24 cellular contexts compared by ENCODE assay signal in genomic region chr7:69632280-69632679, GRCh38. TPM values are rescaled to one million over a fixed set of nuclear protein-coding genes. Genes with fewer than 3 reads are reported as not detected.
DNase-seq lines count a peak whose midpoint lies in the region; ATAC-seq, FAIRE-seq and TF ChIP-seq lines count a peak whose summit lies in the region.
"Had no signal": no experiment of that assay in that cellular context is flagged by ENCODE, and none has a peak within 500 bp of the region (broad histone marks: within the 10 kb centered on the region; RNA-seq: fewer than 3 reads in every experiment).

No MANE protein-coding gene starts in this region.

- no TSS peak for BruUV-seq in HepG2 (replicated peaks; lab: Mats Ljungman, UMichigan)
- BruUV-seq in K562 (replicated peaks; lab: Mats Ljungman, UMichigan): no TSS peak

- H3K79me2 ChIP-seq in HepG2 (ENCODE audit: insufficient read depth, low read length): no peaks in the 10 kb centered on the region
- H3K79me2 ChIP-seq in K562 (ENCODE audit: control insufficient read depth, insufficient read depth, low read length): no peaks in the 10 kb centered on the region

- POLR2A ChIA-PET in HepG2 (lab: Yijun Ruan, JAX) (no interaction called here), K562 (lab: Yijun Ruan, JAX) (no interaction called here)

- H3K9me3 Mint-ChIP-seq in stimulated activated memory B cell treated with anti-CD40 and anti-IgM and Interleukin-4, amounts not matched to agents 10 μg/mL and 1 μg/mL and 100 μg/mL, for 72 hours: no peaks in the 10 kb centered on the region
- H3K9me3 Mint-ChIP-seq: CD14-positive monocyte; CD4-positive, alpha-beta T cell; CD8-positive, alpha-beta memory T cell had no signal

- WGBS in HepG2 (ENCODE audit: low lambda C conversion rate): 6% methylated on average over 3 of the region's 3 CpGs
- WGBS in right lobe of liver (ENCODE audit: insufficient coverage, low coverage, low lambda C conversion rate, missing lambda C conversion rate): 81% methylated on average over 3 of the region's 3 CpGs
- WGBS in K562 (ENCODE audit: insufficient coverage, low coverage, missing lambda C conversion rate): 0% methylated on average over 3 of the region's 3 CpGs

- no peaks in the 10 kb centered on the region for H3K9me1 ChIP-seq in K562 (ENCODE audit: control insufficient read depth, insufficient read depth, low read length)

- no peak overlapping the region for H3K4me3 ChIP-seq in HepG2 (replicated peaks in 1 of 3; ENCODE audit: insufficient read depth in 1 of 3, low read depth in 2 of 3, low read length in 3 of 3)
- no peak overlapping the region for H3K4me3 ChIP-seq in right lobe of liver
- H3K4me3 ChIP-seq in K562: no peak overlapping the region
- H3K4me3 ChIP-seq: A549; BLaER1 treated with 17β-estradiol and CSF1 and Interleukin-3, amounts not matched to agents 10 nM and 100 nM; GM12878 had no signal

- TF ChIP-seq CTCF in HepG2 (CRISPR knock-in tag; IDR thresholded peaks at IDR 0.05) (no peak), right lobe of liver (IDR thresholded peaks at IDR 0.05) (no peak), K562 (IDR thresholded peaks at IDR 0.05 in 2 of 3, conservative IDR thresholded peaks at IDR 0.05 in 1 of 3; ENCODE audit: insufficient read depth in 2 of 3, low read depth in 1 of 3, low read length in 3 of 3) (no peak)

- in situ Hi-C loops in HepG2 (cut with HindIII; ENCODE audit: extremely low pct_ligation_motif_present, low pct_unique_long_range_greater_than_20kb): no loop called here
- in situ Hi-C loops in K562 (cut with MboI): no loop called here

- H3K4me3 Mint-ChIP-seq in stimulated activated memory B cell treated with anti-CD40 and anti-IgM and Interleukin-4, amounts not matched to agents 10 μg/mL and 1 μg/mL and 100 μg/mL, for 72 hours: no peak overlapping the region
- H3K4me3 Mint-ChIP-seq: CD14-positive monocyte; CD4-positive, alpha-beta T cell; CD8-positive, alpha-beta memory T cell had no signal

- ATAC-seq in HepG2 (no peak), right lobe of liver (no peak), K562 (no peak), GM19455 (IDR thresholded peaks at IDR 0.05; ENCODE audit: unreplicated experiment) (no peak), SK-N-SH treated with all-trans-retinoic acid at 6 μM for 48 hours (no peak)
- no peak for ATAC-seq in stimulated activated memory B cell treated with anti-CD40 and anti-IgM and Interleukin-4, amounts not matched to agents 10 μg/mL and 1 μg/mL and 100 μg/mL, for 72 hours
- ATAC-seq: A549, GM12878 had no signal

- no peaks in the 10 kb centered on the region for H3K36me3 ChIP-seq in HepG2 (replicated peaks in 1 of 2; ENCODE audit: control insufficient read depth in 1 of 2, insufficient read depth in 2 of 2, low read length in 2 of 2)
- no peaks in the 10 kb centered on the region for H3K36me3 ChIP-seq in right lobe of liver
- H3K36me3 ChIP-seq in K562 (ENCODE audit: control insufficient read depth, insufficient read depth, low read length): no peaks in the 10 kb centered on the region
- H3K36me3 ChIP-seq: BE2C had no signal

- CTCF ChIA-PET in HepG2 (lab: Yijun Ruan, JAX; ENCODE audit: low intra/inter-chr PET ratio, low total read pairs) (no interaction called here), K562 (lab: Yijun Ruan, JAX; ENCODE audit: low intra/inter-chr PET ratio) (no interaction called here)

- intact Hi-C loops in HepG2 (cut with micrococcal nuclease; ENCODE audit: unreplicated experiment): no loop called here
- intact Hi-C loops in right lobe of liver (cut with DNase I): no loop called here
- intact Hi-C loops in K562 (cut with micrococcal nuclease): no loop called here

- TF ChIP-seq RAD21 in HepG2 (CRISPR knock-in tag; IDR thresholded peaks at IDR 0.05) (no peak), K562 (CRISPR knock-in tag; conservative IDR thresholded peaks at IDR 0.05 in 1 of 2, IDR thresholded peaks at IDR 0.05 in 1 of 2) (no peak)

- H3K4me1 ChIP-seq in HepG2 (ENCODE audit: insufficient read depth, low read length) (no peaks in the 10 kb centered on the region), right lobe of liver (no peaks in the 10 kb centered on the region), K562 (replicated peaks in 1 of 2; ENCODE audit: control insufficient read depth in 2 of 2, insufficient read depth in 2 of 2, low read length in 2 of 2) (no peaks in the 10 kb centered on the region)

- H3K4me2 ChIP-seq in HepG2 (ENCODE audit: low read depth, low read length) (no peak overlapping the region), K562 (ENCODE audit: insufficient read depth, low read length) (no peak overlapping the region)
- H3K4me2 ChIP-seq: A549; BLaER1 treated with 17β-estradiol and CSF1 and Interleukin-3, amounts not matched to agents 10 nM and 100 nM had no signal

- H2AFZ ChIP-seq in HepG2 (ENCODE audit: low read length): no peak overlapping the region
- H2AFZ ChIP-seq in K562 (ENCODE audit: low read depth, low read length): no peak overlapping the region

- H3K36me3 Mint-ChIP-seq in stimulated activated memory B cell treated with anti-CD40 and anti-IgM and Interleukin-4, amounts not matched to agents 10 μg/mL and 1 μg/mL and 100 μg/mL, for 72 hours: no peaks in the 10 kb centered on the region
- H3K36me3 Mint-ChIP-seq: CD14-positive monocyte; CD8-positive, alpha-beta memory T cell had no signal

- H3K9ac ChIP-seq in HepG2 (ENCODE audit: insufficient read depth, low read depth, low read length) (no peak overlapping the region), K562 (ENCODE audit: insufficient read depth in 1 of 2, low read depth in 2 of 2, low read length in 2 of 2) (no peak overlapping the region)
- H3K9ac ChIP-seq: BLaER1 treated with 17β-estradiol and CSF1 and Interleukin-3, amounts not matched to agents 10 nM and 100 nM had no signal

- H3K4me1 Mint-ChIP-seq in stimulated activated memory B cell treated with anti-CD40 and anti-IgM and Interleukin-4, amounts not matched to agents 10 μg/mL and 1 μg/mL and 100 μg/mL, for 72 hours: peaks cover 15% of the 10 kb centered on the region
- H3K4me1 Mint-ChIP-seq: CD8-positive, alpha-beta memory T cell had no signal

- H3K27ac ChIP-seq in HepG2 (ENCODE audit: extremely low read length, insufficient read depth, low read length) (no peak overlapping the region), right lobe of liver (no peak overlapping the region), K562 (ENCODE audit: extremely low read depth, low read depth, low read length) (no peak overlapping the region)
- H3K27ac ChIP-seq: A549; BLaER1 treated with 17β-estradiol and CSF1 and Interleukin-3, amounts not matched to agents 10 nM and 100 nM had no signal

- H4K20me1 ChIP-seq in HepG2 (ENCODE audit: insufficient read depth, low read length) (no peaks in the 10 kb centered on the region), K562 (replicated peaks; ENCODE audit: control insufficient read depth, insufficient read depth, low read length) (no peaks in the 10 kb centered on the region)

- no peaks in the 10 kb centered on the region for H3K27me3 ChIP-seq in HepG2 (ENCODE audit: control insufficient read depth in 1 of 2, insufficient read depth in 2 of 2, low read length in 2 of 2)
- no peaks in the 10 kb centered on the region for H3K27me3 ChIP-seq in right lobe of liver
- H3K27me3 ChIP-seq in K562 (ENCODE audit: control insufficient read depth in 2 of 2, insufficient read depth in 2 of 2, low read length in 2 of 2): 0 out of 5 replicates have a peak, but pooled peaks cover 0 to 6% of the 10 kb centered on the region in 2 experiments
- H3K27me3 ChIP-seq: BE2C; BLaER1 treated with 17β-estradiol and CSF1 and Interleukin-3, amounts not matched to agents 10 nM and 100 nM had no signal

- FAIRE-seq in HepG2 (lab: Jason Lieb, UNC): no peak
- no peak for FAIRE-seq in K562 (lab: Jason Lieb, UNC)
- FAIRE-seq: A549, D721Med, GM12878 had no signal

- peak overlapping the region; percentile 37 for H3K27ac Mint-ChIP-seq in stimulated activated memory B cell treated with anti-CD40 and anti-IgM and Interleukin-4, amounts not matched to agents 10 μg/mL and 1 μg/mL and 100 μg/mL, for 72 hours
- H3K27ac Mint-ChIP-seq: CD14-positive monocyte; CD4-positive, alpha-beta T cell had no signal

- TF ChIP-seq EP300 in HepG2 (IDR thresholded peaks at IDR 0.05; ENCODE audit: low read depth in 2 of 2, low read length in 2 of 2): no peak
- no peak for TF ChIP-seq EP300 in HepG2 (CRISPR knock-in tag; IDR thresholded peaks at IDR 0.05; ENCODE audit: borderline replicate concordance)
- no peak for TF ChIP-seq EP300 in K562 (IDR thresholded peaks at IDR 0.05; ENCODE audit: low read length)

- TF ChIP-seq POLR2A in HepG2 (IDR thresholded peaks at IDR 0.05; ENCODE audit: insufficient read depth in 1 of 2, low read depth in 2 of 2, low read length in 2 of 2): no peak
- TF ChIP-seq POLR2A in right lobe of liver (IDR thresholded peaks at IDR 0.05): no peak
- TF ChIP-seq POLR2A in K562 (conservative IDR thresholded peaks at IDR 0.05): no peak

- DNase-seq in HepG2 (ENCODE audit: low spot score) (no peak), right lobe of liver (no peak), K562 (ENCODE audit: extremely low read depth in 1 of 4, low spot score in 3 of 4) (no peak)
- DNase-seq: 8988T; ACHN; AML-193; BE2C; CD4-positive, alpha-beta T cell; CD8-positive, alpha-beta memory T cell; DMS 273 treated with DMSO at 0.1 percent for 48 hours; DMS79; EL; GDM1; GOT3; H7; HCEC 1CT had no signal

- H3K27me3 Mint-ChIP-seq in stimulated activated memory B cell treated with anti-CD40 and anti-IgM and Interleukin-4, amounts not matched to agents 10 μg/mL and 1 μg/mL and 100 μg/mL, for 72 hours: no peaks in the 10 kb centered on the region
- H3K27me3 Mint-ChIP-seq: CD4-positive, alpha-beta T cell had no signal

- H3K9me3 ChIP-seq in HepG2 (ENCODE audit: low read length) (no peaks in the 10 kb centered on the region), right lobe of liver (no peaks in the 10 kb centered on the region), K562 (replicated peaks; ENCODE audit: control insufficient read depth, insufficient read depth, low read depth, low read length) (no peaks in the 10 kb centered on the region)
- H3K9me3 ChIP-seq: A549, BE2C had no signal

RNA-seq across cellular contexts. Expression of gene AUTS2, which starts 34.0 kb away (rescaled TPM):
- 0.38 TPM in 1 of 2 replicates, not detected in the other for total RNA-seq in HepG2 (2016; rRNA removed; fragmentation: Illumina TruSeq; extraction: Trizol)
- total RNA-seq in HepG2 (2016; cell fraction: cytosol; rRNA removed; fragmentation: Illumina TruSeq; extraction: Trizol; ENCODE audit: low read depth): 0.09 and 0.10 TPM in 2 replicates
- total RNA-seq in HepG2 (2016; cell fraction: insoluble cytoplasmic fraction; rRNA removed; fragmentation: Illumina TruSeq; extraction: Trizol): 0.09 TPM in 1 of 2 replicates, not detected in the other
- total RNA-seq in HepG2 (2016; cell fraction: membrane; rRNA removed; fragmentation: Illumina TruSeq; extraction: Trizol): 0.06 and 0.07 TPM in 2 replicates
- 0.60 and 1.5 TPM in 2 replicates for total RNA-seq in HepG2 (2016; cell fraction: nucleus; rRNA removed; fragmentation: Illumina TruSeq; extraction: Trizol)
- not detected in 2 replicates for polyA plus RNA-seq in HepG2 (2011; rRNA removed)
- polyA plus RNA-seq in HepG2 (2011; cell fraction: cytosol; rRNA removed): 0.01 TPM in 2 replicates
- polyA plus RNA-seq in HepG2 (2011; cell fraction: nucleus; rRNA removed): 0.14 and 1.1 TPM in 2 replicates
- polyA plus RNA-seq in HepG2 (2012): 0.33 and 0.44 TPM in 2 replicates
- not detected in 2 replicates for polyA plus RNA-seq in HepG2 (2016; cell fraction: cytosol; fragmentation: Illumina TruSeq; extraction: Trizol; ENCODE audit: low read depth)
- polyA plus RNA-seq in HepG2 (2016; cell fraction: insoluble cytoplasmic fraction; fragmentation: Illumina TruSeq; extraction: Trizol; ENCODE audit: low read depth): 0.03 and 0.29 TPM in 2 replicates
- polyA plus RNA-seq in HepG2 (2016; cell fraction: membrane; fragmentation: Illumina TruSeq; extraction: Trizol; ENCODE audit: low read depth): not detected in 2 replicates
- polyA plus RNA-seq in HepG2 (2016; cell fraction: nucleus; fragmentation: Illumina TruSeq; extraction: Trizol; ENCODE audit: insufficient read depth, low read depth): 0.59 and 1.0 TPM in 2 replicates
- 0.10 and 0.19 TPM in 2 replicates for polyA minus RNA-seq in HepG2 (2011; rRNA and poly(A)+ RNA removed; ENCODE audit: low replicate concordance)
- not detected in 2 replicates for polyA minus RNA-seq in HepG2 (2011; cell fraction: cytosol; rRNA and poly(A)+ RNA removed)
- polyA minus RNA-seq in HepG2 (2011; cell fraction: nucleus; rRNA and poly(A)+ RNA removed): 0.99 and 1.4 TPM in 2 replicates
- total RNA-seq in right lobe of liver: 10 to 100 TPM; 10.4 to 32.0 (median 19.3) TPM
- 0.09 TPM in 1 of 2 replicates, not detected in the other for total RNA-seq in K562 (2011; cell fraction: chromatin; rRNA removed; ENCODE audit: low replicate concordance)
- 0.13 TPM in 1 of 2 replicates, not detected in the other for total RNA-seq in K562 (2011; cell fraction: nucleolus; rRNA removed)
- not detected in 2 replicates for total RNA-seq in K562 (2011; cell fraction: nucleoplasm; rRNA removed)
- not detected in 2 replicates for total RNA-seq in K562 (2014; rRNA removed)
- not detected in 2 replicates for total RNA-seq in K562 (2014; rRNA removed; fragmentation: Illumina TruSeq; extraction: Trizol)
- total RNA-seq in K562 (2015; rRNA removed; fragmentation: Illumina TruSeq; extraction: Trizol): not detected in 2 replicates
- 0.25 and 0.58 TPM in 2 replicates for total RNA-seq in K562 (2021)
- polyA plus RNA-seq in K562 (2011; rRNA removed): not detected in 2 replicates
- polyA plus RNA-seq in K562 (2011; cell fraction: cytosol; rRNA removed): not detected in 2 replicates
- polyA plus RNA-seq in K562 (2011; cell fraction: nucleus; rRNA removed): not detected in 2 replicates
- polyA plus RNA-seq in K562 (2012): 0.01 and 0.03 TPM in 2 replicates
- polyA plus RNA-seq in K562 (2014; fragmentation: Illumina TruSeq; extraction: Trizol): not detected in 2 replicates
- not detected for polyA plus RNA-seq in K562 (2014; fragmentation: Nextera tagmentation; extraction: Ambion mirVana)
- not detected in 2 replicates for polyA plus RNA-seq in K562 (2014; rRNA removed)
- not detected in 2 replicates for polyA minus RNA-seq in K562 (2011; rRNA and poly(A)+ RNA removed)
- not detected in 2 replicates for polyA minus RNA-seq in K562 (2011; cell fraction: cytosol; rRNA and poly(A)+ RNA removed)
- not detected in 2 replicates for polyA minus RNA-seq in K562 (2011; cell fraction: nucleus; rRNA and poly(A)+ RNA removed)

Comparison
In these comparisons a context has a peak if more than half of its experiments do, and no peak if none do; other contexts are left out.
1. RNA of gene AUTS2, which starts 34.0 kb away (total RNA-seq): 10.4 to 32.0 TPM in right lobe of liver; 0.06 to 1.5 TPM in HepG2 and 0.09 to 0.58 TPM in K562; every median in the first group is over 4 times any median in the second.
2. Of the 241 proteins assayed by ChIP-seq in both HepG2 and K562: peak only in HepG2: none; only in K562: none; in both: HNRNPK; in neither: 240.